ENCODE assay signal across 8 cellular contexts in genomic region chr17:32483451-32484019, GRCh38. TPM values are rescaled to one million over a fixed set of nuclear protein-coding genes. Genes with fewer than 3 reads are reported as not detected.
A peak's percentile ranks its signal among the peaks of the same experiment; 100 is the strongest.
DNase-seq lines count a peak whose midpoint lies in the region; ATAC-seq and TF ChIP-seq lines count a peak whose summit lies in the region.

No MANE protein-coding gene starts in this region.

- DNase-seq in BJ (ENCODE audit: low read depth) = no peak
- DNase-seq in GM20000 (ENCODE audit: low spot score) = peak; percentile 78
- DNase-seq in NCI-H2227 (lab: John Stamatoyannopoulos, UW; ENCODE audit: unreplicated experiment) = peak; percentile 76
- no peak for DNase-seq in activated CD4-positive, alpha-beta memory T cell treated with anti-CD3 and anti-CD28 coated beads for 36 hours
- DNase-seq in fibroblast of mammary gland (ENCODE audit: low read depth) = peak; percentile 74
- DNase-seq in myocyte (ENCODE audit: low read depth) = peak; percentile 88

- H3K27me3 ChIP-seq in BJ (ENCODE audit: control insufficient read depth, insufficient read depth, low read length) = no peaks in the 10 kb centered on the region

- H3K4me1 Mint-ChIP-seq in activated CD4-positive, alpha-beta memory T cell treated with anti-CD3 and anti-CD28 coated beads for 36 hours (ENCODE audit: low read depth) = peaks cover 23% of the 10 kb centered on the region

- H3K4me3 Mint-ChIP-seq in activated CD4-positive, alpha-beta memory T cell treated with anti-CD3 and anti-CD28 coated beads for 36 hours = no peak overlapping the region

- H3K9me3 Mint-ChIP-seq in activated CD4-positive, alpha-beta memory T cell treated with anti-CD3 and anti-CD28 coated beads for 36 hours = no peaks in the 10 kb centered on the region

- no peak overlapping the region for H3K4me3 ChIP-seq in BJ (ENCODE audit: low read depth, low read length)
- H3K4me3 ChIP-seq in fibroblast of mammary gland (ENCODE audit: control insufficient read depth, low read depth, low read length) = no peak overlapping the region

- no peaks in the 10 kb centered on the region for H3K27me3 Mint-ChIP-seq in activated CD4-positive, alpha-beta memory T cell treated with anti-CD3 and anti-CD28 coated beads for 36 hours

- peak overlapping the region; percentile 52 for H3K27ac Mint-ChIP-seq in activated CD4-positive, alpha-beta memory T cell treated with anti-CD3 and anti-CD28 coated beads for 36 hours

- peaks cover 40% of the 10 kb centered on the region for H3K36me3 Mint-ChIP-seq in activated CD4-positive, alpha-beta memory T cell treated with anti-CD3 and anti-CD28 coated beads for 36 hours

- POLR2A ChIA-PET in BJ (lab: Charles Lee) = no interaction called here
- POLR2A ChIA-PET in activated CD4-positive, alpha-beta memory T cell treated with anti-CD3 and anti-CD28 coated beads for 36 hours (lab: Charles Lee) = interaction anchor here (0.7 to 1.5 kb wide), 2 partner anchors 39 to 71 kb away, joined by 3 to 5 read pairs; no protein-coding TSS in a partner anchor

- CTCF ChIA-PET in BJ (lab: Yijun Ruan, JAX) = interaction anchor here (0.6 to 3.9 kb wide), 30 partner anchors 8 to 1267 kb away, joined by 3 to 37 read pairs (median 3); partner anchors contain the start of genes MYO1D and PSMD11
- CTCF ChIA-PET in activated CD4-positive, alpha-beta memory T cell treated with anti-CD3 and anti-CD28 coated beads for 36 hours (lab: Charles Lee) = interaction anchor here (0.8 to 12.0 kb wide), 13 partner anchors 16 to 426 kb away, joined by 3 to 102 read pairs (median 4); no protein-coding TSS in a partner anchor

- no peak for ATAC-seq in GM18498 (IDR thresholded peaks at IDR 0.05; ENCODE audit: unreplicated experiment)
- no peak for ATAC-seq in HG03139 (IDR thresholded peaks at IDR 0.05; ENCODE audit: unreplicated experiment)

- intact Hi-C loops in activated CD4-positive, alpha-beta memory T cell treated with anti-CD3 and anti-CD28 coated beads for 36 hours (cut with micrococcal nuclease) = loop anchor here (1.0 to 2.0 kb wide), 3 partner anchors 21 to 272 kb away; no protein-coding TSS in a partner anchor

- peaks cover 14% of the 10 kb centered on the region for H3K36me3 ChIP-seq in BJ (ENCODE audit: control insufficient read depth, insufficient read depth, low read length)

- TF ChIP-seq CTCF in BJ (IDR thresholded peaks at IDR 0.05; ENCODE audit: insufficient read depth, low read depth, low read length) (peak; percentile 81), GM20000 (IDR thresholded peaks at IDR 0.05; ENCODE audit: extremely low read depth, missing control alignments) (peak; percentile 76), fibroblast of mammary gland (conservative IDR thresholded peaks at IDR 0.05; ENCODE audit: control insufficient read depth, insufficient read depth, low read depth, low read length) (peak; percentile 70)

RNA-seq across cellular contexts. Expression of gene CDK5R1, which starts 3.3 kb away (rescaled TPM):
- polyA plus RNA-seq in BJ (2011; rRNA removed) = 0.20 and 0.26 TPM in 2 replicates
- 0.41 and 0.43 TPM in 2 replicates for polyA minus RNA-seq in BJ (2011; rRNA and poly(A)+ RNA removed)
- 10 to 100 TPM; 12.4 to 13.1 TPM for total RNA-seq in activated CD4-positive, alpha-beta memory T cell treated with anti-CD3 and anti-CD28 coated beads for 36 hours
- 25.8 and 39.6 TPM in 2 replicates for total RNA-seq in myocyte
- polyA plus RNA-seq in myocyte (2012) = 13.4 TPM

RNA-seq across cellular contexts. Expression of gene PSMD11, which starts 39.2 kb away (rescaled TPM):
- 71.6 and 73.5 TPM in 2 replicates for polyA plus RNA-seq in BJ (2011; rRNA removed)
- 42.8 and 59.3 TPM in 2 replicates for polyA minus RNA-seq in BJ (2011; rRNA and poly(A)+ RNA removed)
- total RNA-seq in activated CD4-positive, alpha-beta memory T cell treated with anti-CD3 and anti-CD28 coated beads for 36 hours = 100 to 1,000 TPM; 161 to 162 TPM
- total RNA-seq in myocyte = 93.7 and 95.0 TPM in 2 replicates
- polyA plus RNA-seq in myocyte (2012) = 108 TPM

Comparison
In these comparisons a context has a peak if more than half of its experiments do, and no peak if none do; other contexts are left out.
1. DNase-seq: peak in GM20000 (single experiment), NCI-H2227 (single experiment), fibroblast of mammary gland (single experiment) and myocyte (single experiment); none in BJ (single experiment) and activated CD4-positive, alpha-beta memory T cell treated with anti-CD3 and anti-CD28 coated beads for 36 hours (single experiment).
2. Peak in every context shown above with its lines, with median percentiles within 50 percentile points of each other: CTCF ChIP-seq.